ENCODE assay signal across 7 cellular contexts in genomic region chr12:127381043-127381668, GRCh38.
DNase-seq lines count a peak whose midpoint lies in the region; ATAC-seq and TF ChIP-seq lines count a peak whose summit lies in the region.

No MANE protein-coding gene starts in this region.

- H3K4me3 ChIP-seq in fibroblast of pulmonary artery (replicated peaks; ENCODE audit: low read depth, low read length) (peak overlapping the region; percentile 19), neuronal stem cell (ENCODE audit: low read length in 2 of 2) (no peak overlapping the region)

- H3K9ac ChIP-seq in neuronal stem cell (ENCODE audit: low read depth, low read length, poor library complexity), result no peak overlapping the region

- no peak overlapping the region for H2BK120ac ChIP-seq in neuronal stem cell (ENCODE audit: low read depth, low read length)

- H3K4ac ChIP-seq in neuronal stem cell (ENCODE audit: low read length), result no peak overlapping the region

- no peak overlapping the region for H3K27ac ChIP-seq in neuronal stem cell (replicated peaks; ENCODE audit: low read length)

- H3K27me3 ChIP-seq in neuronal stem cell (ENCODE audit: control insufficient read depth in 3 of 3, insufficient read depth in 3 of 3, low read depth in 1 of 3, low read length in 3 of 3), result no peaks in the 10 kb centered on the region

- H2BK5ac ChIP-seq in neuronal stem cell (ENCODE audit: low read length), result no peak overlapping the region

- no peaks in the 10 kb centered on the region for H3K79me1 ChIP-seq in neuronal stem cell (ENCODE audit: low read depth, low read length)

- no peak overlapping the region for H4K91ac ChIP-seq in neuronal stem cell (ENCODE audit: low read depth, low read length, poor library complexity)

- POLR2A ChIA-PET in HEK293T (lab: Yijun Ruan, JAX), result no interaction called here

- no peaks in the 10 kb centered on the region for H3K9me3 ChIP-seq in neuronal stem cell (replicated peaks in 1 of 2; ENCODE audit: control insufficient read depth in 2 of 2, insufficient read depth in 1 of 2, low read depth in 1 of 2, low read length in 2 of 2)

- H3K23ac ChIP-seq in neuronal stem cell (ENCODE audit: low read depth, low read length, poor library complexity), result no peak overlapping the region

- peak overlapping the region; percentile 31 for H3K18ac ChIP-seq in neuronal stem cell (ENCODE audit: low read length)

- H3K36me3 ChIP-seq in neuronal stem cell (replicated peaks in 1 of 2; ENCODE audit: control insufficient read depth in 2 of 2, insufficient read depth in 2 of 2, low read length in 2 of 2), result no peaks in the 10 kb centered on the region

- no peak overlapping the region for H3K14ac ChIP-seq in neuronal stem cell (ENCODE audit: low read length)

- H2BK15ac ChIP-seq in neuronal stem cell (ENCODE audit: low read length), result no peak overlapping the region

- CTCF ChIA-PET in HEK293T (lab: Yijun Ruan, JAX), result interaction anchor here (0.6 to 0.8 kb wide), 3 partner anchors 9 to 272 kb away, joined by 3 read pairs; no protein-coding TSS in a partner anchor

- DNase-seq in HEK293T (ENCODE audit: extremely low spot score), result peak; percentile 80
- DNase-seq in NCI-H2081 treated with DMSO at 0.1 percent for 48 hours (lab: John Stamatoyannopoulos, UW), result peak; percentile 23
- DNase-seq in activated CD8-positive, alpha-beta memory T cell treated with anti-CD3 and anti-CD28 coated beads for 48 hours (ENCODE audit: low read depth in 2 of 3, low spot score in 2 of 3), result peak; percentile 3 to 11 (median 5)
- peak; percentile 16 for DNase-seq in fibroblast of pulmonary artery (ENCODE audit: low read depth)
- DNase-seq in neuronal stem cell (ENCODE audit: low spot score), result peak; percentile 63

- peaks cover 0 to 2% of the 10 kb centered on the region in 2 donors for H3K4me1 ChIP-seq in neuronal stem cell (ENCODE audit: control insufficient read depth in 2 of 2, insufficient read depth in 1 of 2, low read depth in 1 of 2, low read length in 2 of 2)

- ATAC-seq in HG02642 (IDR thresholded peaks at IDR 0.05; ENCODE audit: poor library complexity, unreplicated experiment), result no peak

- H2AFZ ChIP-seq in neuronal stem cell (ENCODE audit: low read length), result peak overlapping the region; percentile 72

- no peak overlapping the region for H4K8ac ChIP-seq in neuronal stem cell (ENCODE audit: low read depth, low read length)

- no CpG with 5 or more reads among the region's 33 CpGs for WGBS in neuronal stem cell (ENCODE audit: extremely low coverage in 2 of 2, insufficient read length in 2 of 2, insufficient replicate concordance in 1 of 2), 2 donors

- no peak overlapping the region for H2BK12ac ChIP-seq in neuronal stem cell (ENCODE audit: low read length)

- TF ChIP-seq CTCF in GM12872 (IDR thresholded peaks at IDR 0.05; ENCODE audit: insufficient read depth, low read depth, low read length) (peak; percentile 80), fibroblast of pulmonary artery (IDR thresholded peaks at IDR 0.05; ENCODE audit: low read length, missing control alignments) (peak; percentile 36)

- H3K4me2 ChIP-seq in neuronal stem cell (ENCODE audit: insufficient read depth, low read length, poor library complexity, severe bottlenecking), result peak overlapping the region; percentile 52

- no peak overlapping the region for H2AK5ac ChIP-seq in neuronal stem cell (ENCODE audit: low read depth, low read length)

TF ChIP-seq in HEK293T, 16 proteins besides CTCF, POLR2A, EP300 and RAD21:
- TF ChIP-seq PKNOX1 (IDR thresholded peaks at IDR 0.05) (peak; percentile 82), TARDBP (IDR thresholded peaks at IDR 0.05) (no peak)
TF ChIP-seq in HEK293T: peak in this region for 1.

Comparison
In these comparisons a context has a peak if more than half of its experiments do, and no peak if none do; other contexts are left out.
1. DNase-seq: peak in every context shown above with its lines; median percentile 80 in HEK293T; 63 in neuronal stem cell; 23 in NCI-H2081 treated with DMSO at 0.1 percent for 48 hours; 16 in fibroblast of pulmonary artery; 5 in activated CD8-positive, alpha-beta memory T cell treated with anti-CD3 and anti-CD28 coated beads for 48 hours.